In genomic region chr19:34276614-34277013, GRCh38 we compare ENCODE assay signal across 14 cellular contexts. TPM values are rescaled to one million over a fixed set of nuclear protein-coding genes. Genes with fewer than 3 reads are reported as not detected.
A peak's percentile ranks its signal among the peaks of the same experiment; 100 is the strongest.
DNase-seq lines count a peak whose midpoint lies in the region; ATAC-seq, FAIRE-seq and TF ChIP-seq lines count a peak whose summit lies in the region.
"Had no signal": no experiment of that assay in that cellular context is flagged by ENCODE, and none has a peak within 500 bp of the region (broad histone marks: within the 10 kb centered on the region; RNA-seq: fewer than 3 reads in every experiment).

No MANE protein-coding gene starts in this region.

- H3K36me3 ChIP-seq in endothelial cell of umbilical vein (ENCODE audit: control insufficient read depth in 2 of 2, extremely low read depth in 1 of 2, insufficient read depth in 2 of 2, low read length in 2 of 2) (peaks cover 2% of the 10 kb centered on the region in 2 experiments), smooth muscle cell (ENCODE audit: low read depth) (no peaks in the 10 kb centered on the region), osteoblast (ENCODE audit: insufficient read depth, low read length) (peaks cover 5% of the 10 kb centered on the region)

- TF ChIP-seq CTCF in endothelial cell of umbilical vein (IDR thresholded peaks at IDR 0.05; ENCODE audit: extremely low read depth in 1 of 2, insufficient read depth in 1 of 2, low read depth in 1 of 2, low read length in 2 of 2) = no peak
- no peak for TF ChIP-seq CTCF in smooth muscle cell (IDR thresholded peaks at IDR 0.05; ENCODE audit: borderline replicate concordance, insufficient read depth, poor library complexity, severe bottlenecking)
- TF ChIP-seq CTCF in osteoblast (IDR thresholded peaks at IDR 0.05; ENCODE audit: extremely low read depth, low read depth, low read length) = no peak

- H3K4me1 ChIP-seq in endothelial cell of umbilical vein (ENCODE audit: control insufficient read depth, extremely low read depth, insufficient read depth, low read length) (peaks cover 56% of the 10 kb centered on the region), smooth muscle cell (ENCODE audit: low read depth) (peaks cover 3% of the 10 kb centered on the region), osteoblast (ENCODE audit: insufficient read depth, low read length) (peaks cover 27% of the 10 kb centered on the region)

- H3K4me2 ChIP-seq in endothelial cell of umbilical vein (ENCODE audit: insufficient read depth, low read length) = no peak overlapping the region
- no peak overlapping the region for H3K4me2 ChIP-seq in smooth muscle cell
- H3K4me2 ChIP-seq in osteoblast (ENCODE audit: insufficient read depth, low read length) = no peak overlapping the region

- H3K79me2 ChIP-seq in endothelial cell of umbilical vein (ENCODE audit: control insufficient read depth, insufficient read depth, low read length) (peaks cover 84% of the 10 kb centered on the region), smooth muscle cell (ENCODE audit: low read depth) (peaks cover 45% of the 10 kb centered on the region), osteoblast (ENCODE audit: insufficient read depth, low read length) (peaks cover 78% of the 10 kb centered on the region)

- H3F3A ChIP-seq in smooth muscle cell (ENCODE audit: low read depth) = peaks cover 12% of the 10 kb centered on the region

- H3K27me3 ChIP-seq in endothelial cell of umbilical vein (ENCODE audit: control insufficient read depth in 2 of 2, insufficient read depth in 2 of 2, low read length in 2 of 2) (no peaks in the 10 kb centered on the region), smooth muscle cell (ENCODE audit: low read depth) (no peaks in the 10 kb centered on the region), osteoblast (ENCODE audit: insufficient read depth, low read length) (no peaks in the 10 kb centered on the region)

- POLR2A ChIA-PET in endothelial cell of umbilical vein (lab: Charles Lee) = no interaction called here

- DNase-seq in NCI-H2107 treated with DMSO at 0.1 percent for 48 hours (lab: John Stamatoyannopoulos, UW; ENCODE audit: unreplicated experiment) (peak; percentile 9), NCI-H2107 (lab: John Stamatoyannopoulos, UW) (no peak), NCI-H69 (lab: John Stamatoyannopoulos, UW) (peak; percentile 62), endothelial cell of umbilical vein (ENCODE audit: low read depth, low spot score) (peak; percentile 25), smooth muscle cell (lab: John Stamatoyannopoulos, UW; ENCODE audit: unreplicated experiment) (no peak), osteoblast (ENCODE audit: insufficient read length, low spot score, missing footprints) (no peak)
- DNase-seq: 8988T; activated CD8-positive, alpha-beta T cell treated with anti-CD3 and anti-CD28 coated beads, Interleukin-2, amount 10 ng/mL, durations not matched to agents 7 days and 5 days; EL; stimulated activated CD8-positive, alpha-beta memory T cell treated with anti-CD3 and anti-CD28 coated beads, Interleukin-4, amount 100 ng/mL, for 48 hours; T-helper 1 cell had no signal

- WGBS in smooth muscle cell (ENCODE audit: low lambda C conversion rate) = 92% methylated on average over 4 of the region's 4 CpGs

- FAIRE-seq in endothelial cell of umbilical vein (lab: Jason Lieb, UNC) = peak; percentile 4

- no peak overlapping the region for H3K27ac ChIP-seq in endothelial cell of umbilical vein (ENCODE audit: insufficient read depth, low read depth, low read length)
- H3K27ac ChIP-seq in smooth muscle cell (ENCODE audit: low read depth) = peak overlapping the region; percentile 18
- H3K27ac ChIP-seq in osteoblast (ENCODE audit: low read depth, low read length) = no peak overlapping the region
- H3K27ac ChIP-seq: HL-60 had no signal

- H2AFZ ChIP-seq in endothelial cell of umbilical vein (ENCODE audit: low read depth, low read length) (no peak overlapping the region), smooth muscle cell (ENCODE audit: low read depth) (no peak overlapping the region), osteoblast (ENCODE audit: low read length) (no peak overlapping the region)

- H3K9ac ChIP-seq in endothelial cell of umbilical vein (replicated peaks; ENCODE audit: extremely low read depth, insufficient read depth, low read length) (no peak overlapping the region), smooth muscle cell (ENCODE audit: low read depth) (no peak overlapping the region)

- dilution Hi-C loops in endothelial cell of umbilical vein (cut with MboI; ENCODE audit: extremely low pct_ligation_motif_present, low sequenced_read_pairs) = no loop called here

- intact Hi-C loops in endothelial cell of umbilical vein (cut with micrococcal nuclease) = no loop called here

- CTCF ChIA-PET in endothelial cell of umbilical vein (lab: Charles Lee) = interaction anchor here (0.8 to 1.3 kb wide), 4 partner anchors 13 to 60 kb away, joined by 3 to 4 read pairs (median 3); no protein-coding TSS in a partner anchor

- TF ChIP-seq POLR2A in endothelial cell of umbilical vein (IDR thresholded peaks at IDR 0.05; ENCODE audit: low read depth, low read length) = no peak

- H3K9me1 ChIP-seq in endothelial cell of umbilical vein (replicated peaks; ENCODE audit: control insufficient read depth, extremely low read depth, insufficient read depth, low read length) = no peaks in the 10 kb centered on the region

- H4K20me1 ChIP-seq in endothelial cell of umbilical vein (replicated peaks; ENCODE audit: control insufficient read depth, extremely low read depth, insufficient read depth, low read length) (no peaks in the 10 kb centered on the region), smooth muscle cell (ENCODE audit: low read depth) (no peaks in the 10 kb centered on the region), osteoblast (ENCODE audit: insufficient read depth, low read length) (no peaks in the 10 kb centered on the region)

- H3K9me3 ChIP-seq in endothelial cell of umbilical vein (replicated peaks; ENCODE audit: control insufficient read depth, insufficient read depth, low read length) (no peaks in the 10 kb centered on the region), smooth muscle cell (replicated peaks; ENCODE audit: low read depth) (no peaks in the 10 kb centered on the region), osteoblast (ENCODE audit: low read depth, low read length) (no peaks in the 10 kb centered on the region)

- no TSS peak for BruUV-seq in endothelial cell of umbilical vein (replicated peaks; lab: Mats Ljungman, UMichigan)

- H3K4me3 ChIP-seq in endothelial cell of umbilical vein (replicated peaks in 1 of 3; ENCODE audit: insufficient read depth in 1 of 3, low read depth in 1 of 3, low read length in 3 of 3) = no peak overlapping the region
- no peak overlapping the region for H3K4me3 ChIP-seq in smooth muscle cell
- no peak overlapping the region for H3K4me3 ChIP-seq in osteoblast (ENCODE audit: insufficient read depth, low read length)

- ATAC-seq in GM19351 (IDR thresholded peaks at IDR 0.05; ENCODE audit: unreplicated experiment) (no peak), HG03457 (IDR thresholded peaks at IDR 0.05; ENCODE audit: unreplicated experiment) (no peak)
- ATAC-seq: activated CD8-positive, alpha-beta T cell treated with anti-CD3 and anti-CD28 coated beads, Interleukin-2, amount 10 ng/mL, durations not matched to agents 7 days and 5 days had no signal

TF ChIP-seq in endothelial cell of umbilical vein, 7 proteins besides CTCF, POLR2A, EP300 and RAD21:
- TF ChIP-seq EZH2 (IDR thresholded peaks at IDR 0.05; ENCODE audit: borderline replicate concordance, low read depth, low read length, severe bottlenecking) (no peak), MYC (IDR thresholded peaks at IDR 0.05; ENCODE audit: low read depth, low read length) (no peak), FOS (IDR thresholded peaks at IDR 0.05; ENCODE audit: borderline replicate concordance, insufficient read depth, low read length) (no peak), GATA2 (IDR thresholded peaks at IDR 0.05; ENCODE audit: insufficient read depth, insufficient read length, low read depth, low read length) (no peak), JUN (IDR thresholded peaks at IDR 0.05; ENCODE audit: borderline replicate concordance, insufficient read depth, insufficient read length, low read depth) (no peak), MAX (IDR thresholded peaks at IDR 0.05; ENCODE audit: insufficient read depth, insufficient read length) (no peak), POLR2AphosphoS5 (IDR thresholded peaks at IDR 0.05; ENCODE audit: insufficient read depth, low read depth, low read length) (no peak)

RNA-seq across cellular contexts. Expression of gene GARRE1, which starts 22.3 kb away (rescaled TPM):
- total RNA-seq in endothelial cell of umbilical vein = 46.8 and 46.9 TPM in 2 replicates
- polyA plus RNA-seq in endothelial cell of umbilical vein = 39.2 and 45.4 TPM in 2 replicates
- 28.6 and 30.7 TPM in 2 replicates for polyA plus RNA-seq in endothelial cell of umbilical vein (2011; cell fraction: cytosol; rRNA removed)
- polyA plus RNA-seq in endothelial cell of umbilical vein (2011; cell fraction: nucleus; rRNA removed) = 48.6 and 54.8 TPM in 2 replicates
- polyA plus RNA-seq in endothelial cell of umbilical vein (2012) = 26.3 and 31.4 TPM in 2 replicates
- 51.5 and 51.9 TPM in 2 replicates for polyA minus RNA-seq in endothelial cell of umbilical vein
- 6.5 TPM for polyA minus RNA-seq in endothelial cell of umbilical vein (2011; cell fraction: cytosol; rRNA and poly(A)+ RNA removed)
- 44.0 and 49.9 TPM in 2 replicates for polyA minus RNA-seq in endothelial cell of umbilical vein (2011; cell fraction: nucleus; rRNA and poly(A)+ RNA removed)
- total RNA-seq in smooth muscle cell = 15.6 and 17.8 TPM in 2 replicates
- 7.0 and 8.5 TPM in 2 replicates for polyA plus RNA-seq in smooth muscle cell
- total RNA-seq in osteoblast = 25.0 and 29.8 TPM in 2 replicates

Comparison
In these comparisons a context has a peak if more than half of its experiments do, and no peak if none do; other contexts are left out.
1. DNase-seq: peak in NCI-H2107 treated with DMSO at 0.1 percent for 48 hours (single experiment), NCI-H69 (single experiment) and endothelial cell of umbilical vein (single experiment); none in NCI-H2107 (single experiment), smooth muscle cell (single experiment) and osteoblast (single experiment).